In the genomic region with DNA sequence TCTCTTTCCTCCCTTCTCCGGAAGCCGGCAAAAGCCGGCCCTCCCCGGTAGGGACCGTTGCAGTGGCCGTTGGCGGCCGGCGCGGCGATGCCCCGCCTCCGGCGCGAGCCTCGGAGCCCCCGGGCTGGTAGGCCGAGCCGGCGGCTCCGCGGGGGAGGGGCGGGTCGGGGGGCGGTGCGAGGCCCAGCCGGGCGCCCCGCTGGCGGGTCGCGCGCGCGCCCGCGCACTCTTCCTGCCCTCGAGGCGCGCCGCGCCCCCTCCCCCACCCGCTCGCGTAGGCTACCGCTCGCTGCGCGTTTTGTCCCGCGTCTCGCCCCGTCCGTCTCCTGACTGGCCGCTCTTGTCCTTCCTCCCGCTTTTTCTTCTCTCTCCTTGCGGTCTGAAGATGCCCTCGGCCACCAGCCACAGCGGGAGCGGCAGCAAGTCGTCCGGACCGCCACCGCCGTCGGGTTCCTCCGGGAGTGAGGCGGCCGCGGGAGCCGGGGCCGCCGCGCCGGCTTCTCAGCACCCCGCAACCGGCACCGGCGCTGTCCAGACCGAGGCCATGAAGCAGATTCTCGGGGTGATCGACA, we compare ENCODE assay signal across 8 cellular contexts. TPM values are rescaled to one million over a fixed set of nuclear protein-coding genes. Genes with fewer than 3 reads are reported as not detected.
DNase-seq lines count a peak whose midpoint lies in the region; ATAC-seq and TF ChIP-seq lines count a peak whose summit lies in the region.

No MANE protein-coding gene starts in this region.

- peak overlapping the region; percentile 86 for H3K4me3 ChIP-seq in SJSA1
- peak overlapping the region; percentile 95 to 98 for H3K4me3 ChIP-seq in gastroesophageal sphincter

- H3K9me3 ChIP-seq in SJSA1 (replicated peaks), result no peaks in the 10 kb centered on the region
- H3K9me3 ChIP-seq in gastroesophageal sphincter, result no peaks in the 10 kb centered on the region

- TF ChIP-seq POLR2A in gastroesophageal sphincter (IDR thresholded peaks at IDR 0.05), result peak; percentile 19 to 38

- H3K27ac ChIP-seq in SJSA1 (peak overlapping the region; percentile 99), gastroesophageal sphincter (peak overlapping the region; percentile 88 to 100 (median 99))

- intact Hi-C loops in activated naive CD4-positive, alpha-beta T cell treated with anti-CD3 and anti-CD28 coated beads for 36 hours (cut with micrococcal nuclease), result loop anchor here (1.0 to 10.0 kb wide), 7 partner anchors 35 to 795 kb away; partner anchors contain the start of genes ABTB2, C11orf91, CAT and HIPK3

- no peaks in the 10 kb centered on the region for H3K9me3 Mint-ChIP-seq in activated naive CD4-positive, alpha-beta T cell treated with anti-CD3 and anti-CD28 coated beads for 36 hours

- H3K36me3 Mint-ChIP-seq in activated naive CD4-positive, alpha-beta T cell treated with anti-CD3 and anti-CD28 coated beads for 36 hours (ENCODE audit: low read depth), result peaks cover 25% of the 10 kb centered on the region

- H3K4me3 Mint-ChIP-seq in activated naive CD4-positive, alpha-beta T cell treated with anti-CD3 and anti-CD28 coated beads for 36 hours, result peak overlapping the region; percentile 96

- DNase-seq in ELF-1 (ENCODE audit: low read depth, low spot score) (peak; percentile 80), GOT3 (lab: John Stamatoyannopoulos, UW) (peak; percentile 50), LoVo (ENCODE audit: low spot score) (peak; percentile 86), SJSA1 (ENCODE audit: low read depth in 1 of 2, low spot score in 2 of 2) (peak; percentile 86 to 92), nucleus accumbens (lab: John Stamatoyannopoulos, UW) (peak in 55 of 56 donors; percentile 14 to 91 (median 78)), superior temporal gyrus (ENCODE audit: extremely low spot score) (peak; percentile 82)
- DNase-seq in activated naive CD4-positive, alpha-beta T cell treated with anti-CD3 and anti-CD28 coated beads for 36 hours, result peak; percentile 92

- H3K4me1 ChIP-seq in SJSA1 (replicated peaks) (peaks cover 16% of the 10 kb centered on the region), gastroesophageal sphincter (peaks cover 4 to 47% (median 26%) of the 10 kb centered on the region in 3 donors)

- no peaks in the 10 kb centered on the region for H3K27me3 Mint-ChIP-seq in activated naive CD4-positive, alpha-beta T cell treated with anti-CD3 and anti-CD28 coated beads for 36 hours (ENCODE audit: low read depth)

- peak overlapping the region; percentile 97 for H3K27ac Mint-ChIP-seq in activated naive CD4-positive, alpha-beta T cell treated with anti-CD3 and anti-CD28 coated beads for 36 hours

- TF ChIP-seq CTCF in gastroesophageal sphincter (IDR thresholded peaks at IDR 0.05), result peak in 1 of 4 experiments; percentile 4

- peaks cover 19% of the 10 kb centered on the region for H3K4me1 Mint-ChIP-seq in activated naive CD4-positive, alpha-beta T cell treated with anti-CD3 and anti-CD28 coated beads for 36 hours (ENCODE audit: low read depth)

- ATAC-seq in gastroesophageal sphincter, result peak; percentile 89

- TF ChIP-seq EP300 in gastroesophageal sphincter (IDR thresholded peaks at IDR 0.05), result no peak

- no peaks in the 10 kb centered on the region for H3K27me3 ChIP-seq in SJSA1 (replicated peaks)
- no peaks in the 10 kb centered on the region for H3K27me3 ChIP-seq in gastroesophageal sphincter

- WGBS in gastroesophageal sphincter (ENCODE audit: low coverage in 1 of 2), 2 donors, result no CpG with 5 or more reads among the region's 82 CpGs

- H3K36me3 ChIP-seq in SJSA1, result peaks cover 54% of the 10 kb centered on the region
- H3K36me3 ChIP-seq in gastroesophageal sphincter, result peaks cover 0 to 10% of the 10 kb centered on the region in 2 donors

- CTCF ChIA-PET in activated naive CD4-positive, alpha-beta T cell treated with anti-CD3 and anti-CD28 coated beads for 36 hours (lab: Charles Lee), result no interaction called here

RNA-seq across cellular contexts. Expression of gene CAPRIN1, which starts 0.6 kb away (rescaled TPM):
- 126 and 193 TPM in 2 replicates for total RNA-seq in SJSA1 (2014; rRNA removed; shearing (Covaris generic))
- 100 to 1,000 TPM; 274 to 289 TPM for total RNA-seq in activated naive CD4-positive, alpha-beta T cell treated with anti-CD3 and anti-CD28 coated beads for 36 hours
- total RNA-seq in gastroesophageal sphincter, result 100 to 1,000 TPM in 3 of 4 donors, 10 to 100 TPM in 1; 94.5 to 132 (median 115) TPM

RNA-seq across cellular contexts. Expression of gene NAT10, which starts 53.3 kb away (rescaled TPM):
- 27.5 and 36.4 TPM in 2 replicates for total RNA-seq in SJSA1 (2014; rRNA removed; shearing (Covaris generic))
- total RNA-seq in activated naive CD4-positive, alpha-beta T cell treated with anti-CD3 and anti-CD28 coated beads for 36 hours, result 10 to 100 TPM; 91.0 to 93.3 TPM
- 10 to 100 TPM; 19.9 to 27.5 (median 21.6) TPM for total RNA-seq in gastroesophageal sphincter

Comparison
In these comparisons a context has a peak if more than half of its experiments do, and no peak if none do; other contexts are left out.
1. Peak in every context shown above with its lines: DNase-seq, ATAC-seq, H3K4me3 ChIP-seq and H3K27ac ChIP-seq.